Comparison of ENCODE assay signal across 1 cellular context in genomic region chr12:113462117-113462774, GRCh38.
TF ChIP-seq lines count a peak whose summit lies in the region.

No MANE protein-coding gene starts in this region.

TF ChIP-seq in K562, 482 proteins besides CTCF, POLR2A, EP300 and RAD21 (continued from another document):
- TF ChIP-seq ZNF75A (CRISPR knock-in tag; IDR thresholded peaks at IDR 0.05) = no peak
- no peak for TF ChIP-seq ZNF134 (CRISPR knock-in tag; conservative IDR thresholded peaks at IDR 0.05)
- no peak for TF ChIP-seq BCLAF1 (IDR thresholded peaks at IDR 0.05; ENCODE audit: borderline replicate concordance in 1 of 2, control insufficient read depth in 1 of 2, low read depth in 2 of 2, low read length in 1 of 2)
- no peak for TF ChIP-seq NEUROD1 (IDR thresholded peaks at IDR 0.05; ENCODE audit: borderline replicate concordance, low read depth, low read length, partially characterized antibody)
